14 cellular contexts compared by ENCODE assay signal in the genomic region with DNA sequence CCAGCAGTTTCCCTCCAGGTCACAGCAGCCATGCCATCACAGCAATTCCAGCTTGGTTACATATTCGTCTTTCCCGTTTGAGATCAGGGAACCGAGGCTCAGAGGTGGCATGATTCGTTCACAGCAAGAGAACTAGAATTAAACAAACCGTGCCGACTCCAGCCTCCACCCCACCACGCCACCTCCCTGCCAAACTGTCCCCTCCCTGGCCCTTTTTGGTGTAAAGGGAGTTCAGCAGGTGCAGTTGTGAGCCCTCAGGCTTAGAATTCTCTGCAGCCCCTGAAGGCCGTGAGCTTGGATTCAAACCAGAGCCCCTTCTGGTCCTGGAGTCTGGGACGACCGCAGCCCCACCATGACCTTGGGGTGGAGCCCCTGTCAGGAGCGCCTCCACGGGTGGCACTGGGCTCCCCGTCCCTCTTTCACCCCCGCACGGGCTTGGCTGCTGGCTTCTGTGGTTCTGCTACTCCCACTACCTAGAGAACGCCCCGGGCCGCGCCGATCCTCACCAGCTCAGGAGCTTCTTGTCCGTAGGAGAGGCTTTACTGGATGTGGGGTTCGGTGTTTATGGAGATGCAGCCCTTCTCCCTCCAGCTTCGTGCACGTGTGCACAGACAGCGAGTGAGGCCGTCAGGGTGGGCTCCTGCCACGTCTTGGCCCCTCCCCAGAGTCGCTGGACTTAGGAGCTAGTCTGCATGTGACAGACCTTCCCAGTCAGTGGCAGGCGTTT. TPM values are rescaled to one million over a fixed set of nuclear protein-coding genes. Genes with fewer than 3 reads are reported as not detected.
A peak's percentile ranks its signal among the peaks of the same experiment; 100 is the strongest.
DNase-seq lines count a peak whose midpoint lies in the region; ATAC-seq, FAIRE-seq and TF ChIP-seq lines count a peak whose summit lies in the region.
"Not testable (repeated sequence)": the region's sequence is repeated elsewhere in the genome, so short reads cannot be mapped to it uniquely, and the experiment has no call there.
"Had no signal": no experiment of that assay in that cellular context is flagged by ENCODE, and none has a peak within 500 bp of the region (broad histone marks: within the 10 kb centered on the region; RNA-seq: fewer than 3 reads in every experiment).

No MANE protein-coding gene starts in this region.

- H3K4me2 ChIP-seq in A549; DND-41 (ENCODE audit: insufficient read depth, low read length); Karpas-422 (ENCODE audit: low read depth, low read length, poor library complexity, severe bottlenecking); keratinocyte (ENCODE audit: control insufficient read depth, extremely low read depth, insufficient read depth, low read depth, low read length): not testable (repeated sequence)
- H3K4me2 ChIP-seq in OCI-LY1 (ENCODE audit: low read length) = peak overlapping the region; percentile 47; the same call in 1 of the 2 replicates

- peak; percentile 2 to 3; a peak in 3 of 6 replicates for ATAC-seq in A549
- peak; percentile 20; the same call in 2 of the 3 replicates for ATAC-seq in DND-41 (ENCODE audit: insufficient read depth, low read depth)
- ATAC-seq in activated CD8-positive, alpha-beta T cell treated with anti-CD3 and anti-CD28 coated beads, Interleukin-2, amount 10 ng/mL, durations not matched to agents 7 days and 5 days = peak; percentile 38
- ATAC-seq in stimulated activated naive B cell treated with anti-CD40 and anti-IgM and Interleukin-4, amounts not matched to agents 10 μg/mL and 1 μg/mL and 100 μg/mL, for 72 hours (replicated peaks) = peak; percentile 12 to 15

- H3K27ac Mint-ChIP-seq in activated CD8-positive, alpha-beta T cell treated with anti-CD3 and anti-CD28 coated beads, Interleukin-2, amount 10 ng/mL, durations not matched to agents 7 days and 5 days; stimulated activated naive B cell treated with anti-CD40 and anti-IgM and Interleukin-4, amounts not matched to agents 10 μg/mL and 1 μg/mL and 100 μg/mL, for 72 hours: not testable (repeated sequence)

- not testable (repeated sequence) for TF ChIP-seq RAD21 in A549 (conservative IDR thresholded peaks at IDR 0.05 in 1 of 2, IDR thresholded peaks at IDR 0.05 in 1 of 2)

- H3K4me3 Mint-ChIP-seq in activated CD8-positive, alpha-beta T cell treated with anti-CD3 and anti-CD28 coated beads, Interleukin-2, amount 10 ng/mL, durations not matched to agents 7 days and 5 days; stimulated activated naive B cell treated with anti-CD40 and anti-IgM and Interleukin-4, amounts not matched to agents 10 μg/mL and 1 μg/mL and 100 μg/mL, for 72 hours: not testable (repeated sequence)

- H3F3A ChIP-seq in OCI-LY1 (ENCODE audit: insufficient read depth, low read length) = not testable (repeated sequence)

- TF ChIP-seq POLR2A in A549 (IDR thresholded peaks at IDR 0.05; ENCODE audit: low read length) = not testable (repeated sequence)

- DNase-seq in A549 (ENCODE audit: low read depth in 1 of 2, low spot score in 1 of 2); DND-41; activated CD8-positive, alpha-beta T cell treated with anti-CD3 and anti-CD28 coated beads, Interleukin-2, amount 10 ng/mL, durations not matched to agents 7 days and 5 days; bronchial epithelial cell (ENCODE audit: low read depth); keratinocyte (ENCODE audit: low read depth, low spot score); stimulated activated naive B cell treated with anti-CD40 and anti-IgM and Interleukin-4, amounts not matched to agents 10 μg/mL and 1 μg/mL and 100 μg/mL, for 72 hours: not testable (repeated sequence)
- DNase-seq in Karpas-422 = peak; percentile 66

- H3K27me3 ChIP-seq in DND-41 (ENCODE audit: insufficient read depth, low read length, poor library complexity); Karpas-422 (ENCODE audit: low read length); OCI-LY1 (ENCODE audit: insufficient read depth, low read length); bronchial epithelial cell (ENCODE audit: control insufficient read depth, insufficient read depth, low read length); keratinocyte (ENCODE audit: control insufficient read depth, extremely low read depth, insufficient read depth, low read length): not testable (repeated sequence)

- not testable (repeated sequence) for H3K36me3 Mint-ChIP-seq in activated CD8-positive, alpha-beta T cell treated with anti-CD3 and anti-CD28 coated beads, Interleukin-2, amount 10 ng/mL, durations not matched to agents 7 days and 5 days (ENCODE audit: low read depth)
- H3K36me3 Mint-ChIP-seq in stimulated activated naive B cell treated with anti-CD40 and anti-IgM and Interleukin-4, amounts not matched to agents 10 μg/mL and 1 μg/mL and 100 μg/mL, for 72 hours = peaks cover 5 to 14% of the 10 kb centered on the region in 2 donors

- CTCF ChIA-PET in A549 (lab: Yijun Ruan, JAX) = interaction anchor here (0.5 kb wide), 1 partner anchor 121 kb away, joined by 4 read pairs; no protein-coding TSS in a partner anchor
- CTCF ChIA-PET in activated CD8-positive, alpha-beta T cell treated with anti-CD3 and anti-CD28 coated beads, Interleukin-2, amount 10 ng/mL, durations not matched to agents 7 days and 5 days (lab: Charles Lee) = not testable (repeated sequence)

- H3K9me3 Mint-ChIP-seq in activated CD8-positive, alpha-beta T cell treated with anti-CD3 and anti-CD28 coated beads, Interleukin-2, amount 10 ng/mL, durations not matched to agents 7 days and 5 days (ENCODE audit: insufficient read depth); stimulated activated naive B cell treated with anti-CD40 and anti-IgM and Interleukin-4, amounts not matched to agents 10 μg/mL and 1 μg/mL and 100 μg/mL, for 72 hours: not testable (repeated sequence)

- H3K9me1 ChIP-seq in keratinocyte (ENCODE audit: control insufficient read depth, extremely low read depth, insufficient read depth, low read length) = not testable (repeated sequence)

- H3K9ac ChIP-seq in DND-41 (ENCODE audit: low read depth, low read length); Karpas-422 (ENCODE audit: low read length); OCI-LY1 (ENCODE audit: low read length); keratinocyte (ENCODE audit: control insufficient read depth, extremely low read depth, insufficient read depth, low read length): not testable (repeated sequence)

- not testable (repeated sequence) for H3K9me3 ChIP-seq in A549; DND-41 (ENCODE audit: insufficient read depth, low read length, severe bottlenecking); Karpas-422 (ENCODE audit: low read length); OCI-LY1 (ENCODE audit: low read length); keratinocyte (ENCODE audit: control insufficient read depth, low read depth, low read length)

- H2AFZ ChIP-seq in DND-41 (ENCODE audit: low read depth, low read length); Karpas-422 (ENCODE audit: low read length); OCI-LY1 (ENCODE audit: low read length); keratinocyte (ENCODE audit: control insufficient read depth, low read length): not testable (repeated sequence)

- H3K27me3 Mint-ChIP-seq in activated CD8-positive, alpha-beta T cell treated with anti-CD3 and anti-CD28 coated beads, Interleukin-2, amount 10 ng/mL, durations not matched to agents 7 days and 5 days (ENCODE audit: low read depth); stimulated activated naive B cell treated with anti-CD40 and anti-IgM and Interleukin-4, amounts not matched to agents 10 μg/mL and 1 μg/mL and 100 μg/mL, for 72 hours: not testable (repeated sequence)

- POLR2A ChIA-PET in A549 (lab: Yijun Ruan, JAX); activated CD8-positive, alpha-beta T cell treated with anti-CD3 and anti-CD28 coated beads, Interleukin-2, amount 10 ng/mL, durations not matched to agents 7 days and 5 days (lab: Charles Lee): not testable (repeated sequence)

- H3K4me1 Mint-ChIP-seq in activated CD8-positive, alpha-beta T cell treated with anti-CD3 and anti-CD28 coated beads, Interleukin-2, amount 10 ng/mL, durations not matched to agents 7 days and 5 days (ENCODE audit: low read depth); stimulated activated naive B cell treated with anti-CD40 and anti-IgM and Interleukin-4, amounts not matched to agents 10 μg/mL and 1 μg/mL and 100 μg/mL, for 72 hours: not testable (repeated sequence)

- TF ChIP-seq EP300 in A549 (IDR thresholded peaks at IDR 0.05) = not testable (repeated sequence)

- H4K20me1 ChIP-seq in DND-41 (ENCODE audit: insufficient read depth, low read length); Karpas-422 (ENCODE audit: insufficient read depth, low read depth, low read length); OCI-LY1 (ENCODE audit: insufficient read depth, low read length); keratinocyte (ENCODE audit: control insufficient read depth, extremely low read depth, insufficient read depth, low read length): not testable (repeated sequence)

- H3K4me3 ChIP-seq in A549; DND-41 (ENCODE audit: low read depth in 1 of 2, low read length in 2 of 2); Karpas-422 (ENCODE audit: low read length); bronchial epithelial cell (ENCODE audit: low read depth, low read length); keratinocyte (ENCODE audit: control insufficient read depth in 2 of 3, extremely low read depth in 1 of 3, insufficient read depth in 2 of 3, low read depth in 1 of 3, low read length in 3 of 3): not testable (repeated sequence)
- H3K4me3 ChIP-seq in OCI-LY1 (ENCODE audit: low read depth, low read length, poor library complexity, severe bottlenecking) = peak overlapping the region; percentile 29

- H3K36me3 ChIP-seq in DND-41 (ENCODE audit: insufficient read depth, low read length); Karpas-422 (ENCODE audit: insufficient read depth, low read length); OCI-LY1 (ENCODE audit: insufficient read depth, low read length); bronchial epithelial cell (ENCODE audit: control insufficient read depth, insufficient read depth, low read length); keratinocyte (ENCODE audit: control insufficient read depth in 2 of 2, extremely low read depth in 1 of 2, insufficient read depth in 2 of 2, low read length in 2 of 2): not testable (repeated sequence)

- H3K9me2 ChIP-seq in Karpas-422 (replicated peaks; ENCODE audit: insufficient read depth, low read length); OCI-LY1 (ENCODE audit: low read depth, low read length): not testable (repeated sequence)

- H3K27ac ChIP-seq in A549; DND-41 (ENCODE audit: low read length); Karpas-422 (ENCODE audit: low read length); OCI-LY1 (ENCODE audit: low read depth, low read length, poor library complexity, severe bottlenecking); keratinocyte (ENCODE audit: control insufficient read depth, insufficient read depth, low read length): not testable (repeated sequence)

- FAIRE-seq in A549 (lab: Jason Lieb, UNC) (peak; percentile 90), bronchial epithelial cell (lab: Jason Lieb, UNC) (peak; percentile 52), keratinocyte (lab: Jason Lieb, UNC) (peak; percentile 68)

- peaks cover 12% of the 10 kb centered on the region; the same call in 2 of the 3 replicates for H3K4me1 ChIP-seq in A549
- not testable (repeated sequence) for H3K4me1 ChIP-seq in DND-41 (ENCODE audit: insufficient read depth, low read length); Karpas-422 (ENCODE audit: low read length); OCI-LY1 (ENCODE audit: insufficient read depth, low read length, severe bottlenecking); keratinocyte (ENCODE audit: control insufficient read depth, extremely low read depth, insufficient read depth, low read length)

- not testable (repeated sequence) for TF ChIP-seq CTCF in A549 (IDR thresholded peaks at IDR 0.05); DND-41 (IDR thresholded peaks at IDR 0.05; ENCODE audit: borderline replicate concordance, extremely low read depth, low read length, poor library complexity, severe bottlenecking); OCI-LY1 (IDR thresholded peaks at IDR 0.05; ENCODE audit: low read length); bronchial epithelial cell (IDR thresholded peaks at IDR 0.05; ENCODE audit: insufficient read depth, low read length, severe bottlenecking); keratinocyte (optimal IDR thresholded peaks at IDR 0.05 in 1 of 3, IDR thresholded peaks at IDR 0.05 in 1 of 3, conservative IDR thresholded peaks at IDR 0.05 in 1 of 3; ENCODE audit: extremely low read depth in 1 of 3, insufficient read depth in 2 of 3, low read length in 3 of 3)

- 45% methylated on average over 7 of the region's 29 CpGs for WGBS in A549 (ENCODE audit: missing lambda C conversion rate)

- not testable (repeated sequence) for H3K79me2 ChIP-seq in DND-41 (ENCODE audit: insufficient read depth, low read length); Karpas-422 (ENCODE audit: low read length); OCI-LY1 (ENCODE audit: insufficient read depth, low read length); keratinocyte (ENCODE audit: control insufficient read depth, insufficient read depth, low read length)

- dilution Hi-C loops in keratinocyte (cut with MboI; ENCODE audit: extremely low pct_ligation_motif_present, low sequenced_read_pairs) = not testable (repeated sequence)

RNA-seq across cellular contexts. Expression of gene UPK3B, which starts 11.0 kb away (rescaled TPM):
- polyA plus RNA-seq in A549 (2011; rRNA removed) = 2.2 and 2.3 TPM in 2 replicates
- 4.8 and 9.2 TPM in 2 replicates for polyA plus RNA-seq in A549 (2012; cell fraction: cytosol; rRNA removed)
- 8.1 and 12.2 TPM in 2 replicates for polyA plus RNA-seq in A549 (2012; cell fraction: nucleus; rRNA removed)
- polyA plus RNA-seq in A549 (2017; fragmentation: RNase III; extraction: RNeasy Plus Mini Kit Qiagen cat#74134 plus additional on column Dnase treatment) = 19.4 to 20.9 TPM (median 20.6 TPM) in 3 replicates
- polyA minus RNA-seq in A549 (2011; rRNA and poly(A)+ RNA removed) = 1.9 and 2.9 TPM in 2 replicates
- total RNA-seq in Karpas-422 (2014; rRNA removed; shearing (Covaris generic); ENCODE audit: low replicate concordance) = 0.26 TPM in 1 of 2 replicates, not detected in the other
- under 1 TPM; 0.68 to 0.92 TPM for total RNA-seq in activated CD8-positive, alpha-beta T cell treated with anti-CD3 and anti-CD28 coated beads, Interleukin-2, amount 10 ng/mL, durations not matched to agents 7 days and 5 days
- 0.26 and 2.6 TPM in 2 replicates for total RNA-seq in bronchial epithelial cell
- polyA plus RNA-seq in keratinocyte = 2.6 to 11.9 TPM (median 7.5 TPM) in 3 replicates
- polyA plus RNA-seq in keratinocyte (2011; ENCODE audit: low read depth) = 5.5 TPM
- polyA plus RNA-seq in keratinocyte (2011; cell fraction: cytosol; rRNA removed) = 8.9 and 29.3 TPM in 2 replicates
- 24.3 and 37.7 TPM in 2 replicates for polyA plus RNA-seq in keratinocyte (2011; cell fraction: nucleus; rRNA removed)
- 20.4 and 23.9 TPM in 2 replicates for polyA plus RNA-seq in keratinocyte (2012; ENCODE audit: low replicate concordance)
- 5.6 to 13.5 TPM (median 8.2 TPM) in 3 replicates for polyA minus RNA-seq in keratinocyte
- polyA minus RNA-seq in keratinocyte (2011; cell fraction: cytosol; rRNA and poly(A)+ RNA removed) = 87.3 TPM
- 30.7 and 32.4 TPM in 2 replicates for polyA minus RNA-seq in keratinocyte (2011; cell fraction: nucleus; rRNA and poly(A)+ RNA removed)
- total RNA-seq: H4, RPMI7951, SK-MEL-5 had no signal
- polyA plus RNA-seq: BJ, IgD-negative memory B cell had no signal

RNA-seq across cellular contexts. Expression of gene DTX2, which starts 37.9 kb away (rescaled TPM):
- 11.2 and 13.4 TPM in 2 replicates for polyA plus RNA-seq in A549 (2011; rRNA removed)
- 31.2 and 39.4 TPM in 2 replicates for polyA plus RNA-seq in A549 (2012; cell fraction: cytosol; rRNA removed)
- polyA plus RNA-seq in A549 (2012; cell fraction: nucleus; rRNA removed) = 124 and 146 TPM in 2 replicates
- polyA plus RNA-seq in A549 (2017; fragmentation: RNase III; extraction: RNeasy Plus Mini Kit Qiagen cat#74134 plus additional on column Dnase treatment) = 52.7 to 59.1 TPM (median 52.7 TPM) in 3 replicates
- polyA minus RNA-seq in A549 (2011; rRNA and poly(A)+ RNA removed) = 30.9 and 46.6 TPM in 2 replicates
- 17.0 and 26.5 TPM in 2 replicates for total RNA-seq in Karpas-422 (2014; rRNA removed; shearing (Covaris generic); ENCODE audit: low replicate concordance)
- total RNA-seq in activated CD8-positive, alpha-beta T cell treated with anti-CD3 and anti-CD28 coated beads, Interleukin-2, amount 10 ng/mL, durations not matched to agents 7 days and 5 days = 10 to 100 TPM; 28.0 to 30.6 TPM
- total RNA-seq in bronchial epithelial cell = 10.8 and 13.2 TPM in 2 replicates
- 15.1 to 25.6 TPM (median 22.4 TPM) in 3 replicates for polyA plus RNA-seq in keratinocyte
- polyA plus RNA-seq in keratinocyte (2011; ENCODE audit: low read depth) = 18.1 TPM
- 17.9 and 29.8 TPM in 2 replicates for polyA plus RNA-seq in keratinocyte (2011; cell fraction: cytosol; rRNA removed)
- polyA plus RNA-seq in keratinocyte (2011; cell fraction: nucleus; rRNA removed) = 63.6 and 98.0 TPM in 2 replicates
- polyA plus RNA-seq in keratinocyte (2012; ENCODE audit: low replicate concordance) = 28.4 and 35.3 TPM in 2 replicates
- polyA minus RNA-seq in keratinocyte = 25.7 to 126 TPM (median 28.5 TPM) in 3 replicates
- 62.7 TPM for polyA minus RNA-seq in keratinocyte (2011; cell fraction: cytosol; rRNA and poly(A)+ RNA removed)
- polyA minus RNA-seq in keratinocyte (2011; cell fraction: nucleus; rRNA and poly(A)+ RNA removed) = 48.5 and 64.7 TPM in 2 replicates

RNA-seq across cellular contexts. Expression of gene SPDYE16, which starts 43.7 kb away (rescaled TPM):
- polyA plus RNA-seq in A549 (2011; rRNA removed) = not detected in 2 replicates
- not detected in 2 replicates for polyA plus RNA-seq in A549 (2012; cell fraction: cytosol; rRNA removed)
- not detected in 2 replicates for polyA plus RNA-seq in A549 (2012; cell fraction: nucleus; rRNA removed)
- not detected in 3 replicates for polyA plus RNA-seq in A549 (2017; fragmentation: RNase III; extraction: RNeasy Plus Mini Kit Qiagen cat#74134 plus additional on column Dnase treatment)
- not detected in 2 replicates for polyA minus RNA-seq in A549 (2011; rRNA and poly(A)+ RNA removed)
- not detected in 2 replicates for total RNA-seq in Karpas-422 (2014; rRNA removed; shearing (Covaris generic); ENCODE audit: low replicate concordance)
- total RNA-seq in activated CD8-positive, alpha-beta T cell treated with anti-CD3 and anti-CD28 coated beads, Interleukin-2, amount 10 ng/mL, durations not matched to agents 7 days and 5 days = under 1 TPM; 0.16 to 0.18 TPM
- not detected in 2 replicates for total RNA-seq in bronchial epithelial cell
- not detected in 3 replicates for polyA plus RNA-seq in keratinocyte
- not detected for polyA plus RNA-seq in keratinocyte (2011; ENCODE audit: low read depth)
- not detected in 2 replicates for polyA plus RNA-seq in keratinocyte (2011; cell fraction: cytosol; rRNA removed)
- polyA plus RNA-seq in keratinocyte (2011; cell fraction: nucleus; rRNA removed) = not detected in 2 replicates
- polyA plus RNA-seq in keratinocyte (2012; ENCODE audit: low replicate concordance) = 0.22 and 1.0 TPM in 2 replicates
- not detected in 3 replicates for polyA minus RNA-seq in keratinocyte
- not detected for polyA minus RNA-seq in keratinocyte (2011; cell fraction: cytosol; rRNA and poly(A)+ RNA removed)
- not detected in 2 replicates for polyA minus RNA-seq in keratinocyte (2011; cell fraction: nucleus; rRNA and poly(A)+ RNA removed)
- total RNA-seq: H4, PC-9, RPMI7951, SK-MEL-5 had no signal
- polyA plus RNA-seq: BJ had no signal
